In the genomic region with DNA sequence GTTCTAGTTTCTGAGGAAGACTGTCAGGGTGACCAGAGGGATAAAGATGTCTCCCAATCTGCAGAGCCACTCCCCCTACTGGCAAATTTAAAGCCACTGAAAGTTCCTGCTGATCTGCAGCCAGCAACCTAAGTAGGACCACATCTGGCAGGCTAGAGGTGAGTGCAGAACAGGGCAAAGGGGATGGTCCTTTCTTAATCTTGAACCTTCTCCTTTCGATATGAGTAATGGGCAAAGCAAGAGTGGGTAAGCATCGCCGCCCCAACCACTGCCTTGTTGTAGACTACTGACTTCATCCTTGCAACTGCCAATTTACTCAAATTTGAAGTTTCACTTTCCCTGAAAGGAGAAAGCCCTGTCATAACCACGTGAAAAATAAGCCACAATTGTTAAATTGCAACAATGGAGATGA, we compare ENCODE assay signal across 8 cellular contexts. TPM values are rescaled to one million over a fixed set of nuclear protein-coding genes. Genes with fewer than 3 reads are reported as not detected.
DNase-seq lines count a peak whose midpoint lies in the region; ATAC-seq, FAIRE-seq and TF ChIP-seq lines count a peak whose summit lies in the region.

No MANE protein-coding gene starts in this region.

- H3K27ac ChIP-seq in vagina = no peak overlapping the region

- peaks cover 11% of the 10 kb centered on the region for H3K4me1 Mint-ChIP-seq in activated CD8-positive, alpha-beta T cell treated with anti-CD3 and anti-CD28 coated beads for 36 hours (ENCODE audit: low read depth)

- no peaks in the 10 kb centered on the region for H3K4me1 ChIP-seq in vagina

- peak overlapping the region; percentile 4 for H3K27ac Mint-ChIP-seq in activated CD8-positive, alpha-beta T cell treated with anti-CD3 and anti-CD28 coated beads for 36 hours

- CTCF ChIA-PET in activated CD8-positive, alpha-beta T cell treated with anti-CD3 and anti-CD28 coated beads for 36 hours (lab: Charles Lee) = interaction anchor here (0.7 to 2.6 kb wide), 4 partner anchors 11 to 447 kb away, joined by 3 to 10 read pairs (median 5); no protein-coding TSS in a partner anchor

- no peaks in the 10 kb centered on the region for H3K9me3 ChIP-seq in vagina

- no peaks in the 10 kb centered on the region for H3K27me3 ChIP-seq in vagina

- H3K9me3 Mint-ChIP-seq in activated CD8-positive, alpha-beta T cell treated with anti-CD3 and anti-CD28 coated beads for 36 hours = no peaks in the 10 kb centered on the region

- peak; percentile 56 for DNase-seq in GM12891 (ENCODE audit: insufficient read length, low spot score)
- DNase-seq in activated CD8-positive, alpha-beta T cell treated with anti-CD3 and anti-CD28 coated beads for 36 hours = peak; percentile 87
- DNase-seq in retinal pigment epithelial cell (ENCODE audit: low read depth) = no peak
- DNase-seq in OCI-M2 (lab: John Stamatoyannopoulos, UW; ENCODE audit: unreplicated experiment) = no peak
- DNase-seq in NCI-H1092 treated with DMSO at 0.1 percent for 48 hours (lab: John Stamatoyannopoulos, UW) = no peak
- DNase-seq in vagina (ENCODE audit: extremely low spot score in 2 of 2) = no peak

- TF ChIP-seq CTCF in activated CD8-positive, alpha-beta T cell treated with anti-CD3 and anti-CD28 coated beads for 36 hours (IDR thresholded peaks at IDR 0.05) = no peak
- TF ChIP-seq CTCF in retinal pigment epithelial cell (conservative IDR thresholded peaks at IDR 0.05; ENCODE audit: low read depth, low read length) (peak; percentile 26), vagina (IDR thresholded peaks at IDR 0.05) (no peak)

- TF ChIP-seq POLR2A in GM12891 (IDR thresholded peaks at IDR 0.05; ENCODE audit: low read depth, low read length) = no peak
- no peak for TF ChIP-seq POLR2A in vagina (IDR thresholded peaks at IDR 0.05)

- peaks cover 8% of the 10 kb centered on the region for H3K27me3 Mint-ChIP-seq in activated CD8-positive, alpha-beta T cell treated with anti-CD3 and anti-CD28 coated beads for 36 hours

- H3K36me3 ChIP-seq in vagina = no peaks in the 10 kb centered on the region

- peak; percentile 97 for FAIRE-seq in GM12891 (lab: Jason Lieb, UNC)

- ATAC-seq in GM21423 (IDR thresholded peaks at IDR 0.05; ENCODE audit: unreplicated experiment) = peak; percentile 98
- peak; percentile 93 for ATAC-seq in HG03558 (IDR thresholded peaks at IDR 0.05; ENCODE audit: extremely low read depth, unreplicated experiment)
- peak; percentile 99 for ATAC-seq in activated CD8-positive, alpha-beta T cell treated with anti-CD3 and anti-CD28 coated beads for 36 hours

- intact Hi-C loops in activated CD8-positive, alpha-beta T cell treated with anti-CD3 and anti-CD28 coated beads for 36 hours (cut with micrococcal nuclease) = no loop called here
- intact Hi-C loops in vagina (cut with DNase I) = no loop called here

- H3K4me3 ChIP-seq in retinal pigment epithelial cell (ENCODE audit: low read length) = no peak overlapping the region
- H3K4me3 ChIP-seq in vagina = no peak overlapping the region

- no peaks in the 10 kb centered on the region for H3K36me3 Mint-ChIP-seq in activated CD8-positive, alpha-beta T cell treated with anti-CD3 and anti-CD28 coated beads for 36 hours (ENCODE audit: low read depth)

- POLR2A ChIA-PET in activated CD8-positive, alpha-beta T cell treated with anti-CD3 and anti-CD28 coated beads for 36 hours (lab: Charles Lee) = no interaction called here

- no peak overlapping the region for H3K4me3 Mint-ChIP-seq in activated CD8-positive, alpha-beta T cell treated with anti-CD3 and anti-CD28 coated beads for 36 hours

TF ChIP-seq in GM12891, 5 proteins besides CTCF, POLR2A, EP300 and RAD21:
- peak; percentile 7; the same call in 1 of the 2 replicates for TF ChIP-seq SPI1 (IDR thresholded peaks at IDR 0.05; ENCODE audit: low read depth, low read length)
- peak; percentile 37; the same call in 1 of the 2 replicates for TF ChIP-seq POU2F2 (IDR thresholded peaks at IDR 0.05; ENCODE audit: low read depth, low read length)
- no peak for TF ChIP-seq TAF1 (IDR thresholded peaks at IDR 0.05; ENCODE audit: low read depth, low read length)
- peak; percentile 33 for TF ChIP-seq PAX5 (IDR thresholded peaks at IDR 0.05; ENCODE audit: insufficient read depth, low read length, severe bottlenecking)

RNA-seq across cellular contexts. Expression of gene SCUBE2, which starts 30.7 kb away (rescaled TPM):
- polyA plus RNA-seq in GM12891 (2012; ENCODE audit: low read depth, missing spikeins) = 0.18 TPM
- total RNA-seq in activated CD8-positive, alpha-beta T cell treated with anti-CD3 and anti-CD28 coated beads for 36 hours = not detected
- total RNA-seq in vagina = 36.3 TPM

RNA-seq across cellular contexts. Expression of gene NRIP3, which starts 56.9 kb away (rescaled TPM):
- polyA plus RNA-seq in GM12891 (2012; ENCODE audit: low read depth, missing spikeins) = 0.06 TPM
- 1 to 10 TPM; 1.1 to 2.2 TPM for total RNA-seq in activated CD8-positive, alpha-beta T cell treated with anti-CD3 and anti-CD28 coated beads for 36 hours
- total RNA-seq in vagina = 1.2 TPM

Comparison
In these comparisons a context has a peak if more than half of its experiments do, and no peak if none do; other contexts are left out.
1. DNase-seq: peak in GM12891 (single experiment) and activated CD8-positive, alpha-beta T cell treated with anti-CD3 and anti-CD28 coated beads for 36 hours (single experiment); none in retinal pigment epithelial cell (single experiment), OCI-M2 (single experiment), NCI-H1092 treated with DMSO at 0.1 percent for 48 hours (single experiment) and vagina (0 of 2).
2. RNA of gene SCUBE2, which starts 30.7 kb away (total RNA-seq): 36.3 TPM in vagina (single experiment); not detected in activated CD8-positive, alpha-beta T cell treated with anti-CD3 and anti-CD28 coated beads for 36 hours; every median in the first group is over 10 times any median in the second.
3. Peak in every context shown above with its lines, with median percentiles within 50 percentile points of each other: ATAC-seq.